ENCODE assay signal across 1 cellular context in the genomic region with DNA sequence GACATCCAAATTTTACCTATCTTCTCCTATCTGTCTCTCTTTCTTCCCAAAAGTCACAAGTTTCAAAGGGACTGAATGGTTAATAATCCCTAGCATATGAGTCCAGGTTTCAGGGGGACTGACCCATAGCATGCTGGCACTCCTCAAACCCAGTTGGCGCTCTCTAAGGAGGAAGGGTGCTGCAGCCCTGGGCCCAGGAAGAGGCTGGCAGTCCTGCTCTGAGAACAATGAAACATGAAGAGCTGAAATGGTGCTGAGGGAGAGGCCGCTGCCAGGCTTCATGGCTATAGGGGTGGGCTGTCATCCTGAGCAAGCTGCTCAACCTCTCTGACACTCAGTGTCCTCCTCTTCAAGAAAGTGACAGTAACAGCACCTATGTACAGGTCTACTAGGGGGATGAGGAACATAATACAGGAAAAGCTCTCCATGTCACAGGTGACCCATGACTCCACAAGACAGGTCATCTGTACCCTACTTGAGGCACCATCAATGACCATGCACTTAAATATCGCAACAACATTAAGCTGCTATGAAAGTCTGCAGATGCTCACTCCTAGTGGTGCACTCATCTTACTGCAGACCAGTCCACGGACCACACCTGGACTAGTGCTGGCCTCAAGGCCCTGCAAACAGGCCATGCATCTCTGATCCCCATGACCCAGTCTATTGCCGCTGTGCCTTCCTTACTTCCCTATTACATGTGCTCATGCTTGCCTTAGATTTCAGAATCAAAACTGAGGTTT.
TF ChIP-seq lines count a peak whose summit lies in the region.

No MANE protein-coding gene starts in this region.

TF ChIP-seq in GM23338, 12 proteins besides CTCF, POLR2A, EP300 and RAD21 (continued from another document):
- TF ChIP-seq, protein P1, sequence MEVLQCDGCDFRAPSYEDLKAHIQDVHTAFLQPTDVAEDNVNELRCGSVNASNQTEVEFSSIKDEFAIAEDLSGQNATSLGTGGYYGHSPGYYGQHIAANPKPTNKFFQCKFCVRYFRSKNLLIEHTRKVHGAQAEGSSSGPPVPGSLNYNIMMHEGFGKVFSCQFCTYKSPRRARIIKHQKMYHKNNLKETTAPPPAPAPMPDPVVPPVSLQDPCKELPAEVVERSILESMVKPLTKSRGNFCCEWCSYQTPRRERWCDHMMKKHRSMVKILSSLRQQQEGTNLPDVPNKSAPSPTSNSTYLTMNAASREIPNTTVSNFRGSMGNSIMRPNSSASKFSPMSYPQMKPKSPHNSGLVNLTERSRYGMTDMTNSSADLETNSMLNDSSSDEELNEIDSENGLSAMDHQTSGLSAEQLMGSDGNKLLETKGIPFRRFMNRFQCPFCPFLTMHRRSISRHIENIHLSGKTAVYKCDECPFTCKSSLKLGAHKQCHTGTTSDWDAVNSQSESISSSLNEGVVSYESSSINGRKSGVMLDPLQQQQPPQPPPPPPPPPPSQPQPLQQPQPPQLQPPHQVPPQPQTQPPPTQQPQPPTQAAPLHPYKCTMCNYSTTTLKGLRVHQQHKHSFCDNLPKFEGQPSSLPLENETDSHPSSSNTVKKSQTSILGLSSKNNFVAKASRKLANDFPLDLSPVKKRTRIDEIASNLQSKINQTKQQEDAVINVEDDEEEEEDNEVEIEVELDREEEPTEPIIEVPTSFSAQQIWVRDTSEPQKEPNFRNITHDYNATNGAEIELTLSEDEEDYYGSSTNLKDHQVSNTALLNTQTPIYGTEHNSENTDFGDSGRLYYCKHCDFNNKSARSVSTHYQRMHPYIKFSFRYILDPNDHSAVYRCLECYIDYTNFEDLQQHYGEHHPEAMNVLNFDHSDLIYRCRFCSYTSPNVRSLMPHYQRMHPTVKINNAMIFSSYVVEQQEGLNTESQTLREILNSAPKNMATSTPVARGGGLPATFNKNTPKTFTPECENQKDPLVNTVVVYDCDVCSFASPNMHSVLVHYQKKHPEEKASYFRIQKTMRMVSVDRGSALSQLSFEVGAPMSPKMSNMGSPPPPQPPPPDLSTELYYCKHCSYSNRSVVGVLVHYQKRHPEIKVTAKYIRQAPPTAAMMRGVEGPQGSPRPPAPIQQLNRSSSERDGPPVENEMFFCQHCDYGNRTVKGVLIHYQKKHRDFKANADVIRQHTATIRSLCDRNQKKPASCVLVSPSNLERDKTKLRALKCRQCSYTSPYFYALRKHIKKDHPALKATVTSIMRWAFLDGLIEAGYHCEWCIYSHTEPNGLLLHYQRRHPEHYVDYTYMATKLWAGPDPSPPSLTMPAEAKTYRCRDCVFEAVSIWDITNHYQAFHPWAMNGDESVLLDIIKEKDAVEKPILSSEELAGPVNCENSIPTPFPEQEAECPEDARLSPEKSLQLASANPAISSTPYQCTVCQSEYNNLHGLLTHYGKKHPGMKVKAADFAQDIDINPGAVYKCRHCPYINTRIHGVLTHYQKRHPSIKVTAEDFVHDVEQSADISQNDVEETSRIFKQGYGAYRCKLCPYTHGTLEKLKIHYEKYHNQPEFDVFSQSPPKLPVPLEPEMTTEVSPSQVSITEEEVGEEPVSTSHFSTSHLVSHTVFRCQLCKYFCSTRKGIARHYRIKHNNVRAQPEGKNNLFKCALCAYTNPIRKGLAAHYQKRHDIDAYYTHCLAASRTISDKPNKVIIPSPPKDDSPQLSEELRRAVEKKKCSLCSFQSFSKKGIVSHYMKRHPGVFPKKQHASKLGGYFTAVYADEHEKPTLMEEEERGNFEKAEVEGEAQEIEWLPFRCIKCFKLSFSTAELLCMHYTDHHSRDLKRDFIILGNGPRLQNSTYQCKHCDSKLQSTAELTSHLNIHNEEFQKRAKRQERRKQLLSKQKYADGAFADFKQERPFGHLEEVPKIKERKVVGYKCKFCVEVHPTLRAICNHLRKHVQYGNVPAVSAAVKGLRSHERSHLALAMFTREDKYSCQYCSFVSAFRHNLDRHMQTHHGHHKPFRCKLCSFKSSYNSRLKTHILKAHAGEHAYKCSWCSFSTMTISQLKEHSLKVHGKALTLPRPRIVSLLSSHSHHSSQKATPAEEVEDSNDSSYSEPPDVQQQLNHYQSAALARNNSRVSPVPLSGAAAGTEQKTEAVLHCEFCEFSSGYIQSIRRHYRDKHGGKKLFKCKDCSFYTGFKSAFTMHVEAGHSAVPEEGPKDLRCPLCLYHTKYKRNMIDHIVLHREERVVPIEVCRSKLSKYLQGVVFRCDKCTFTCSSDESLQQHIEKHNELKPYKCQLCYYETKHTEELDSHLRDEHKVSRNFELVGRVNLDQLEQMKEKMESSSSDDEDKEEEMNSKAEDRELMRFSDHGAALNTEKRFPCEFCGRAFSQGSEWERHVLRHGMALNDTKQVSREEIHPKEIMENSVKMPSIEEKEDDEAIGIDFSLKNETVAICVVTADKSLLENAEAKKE (CRISPR knock-in tag; IDR thresholded peaks at IDR 0.05): no peak
- TF ChIP-seq, protein P2, sequence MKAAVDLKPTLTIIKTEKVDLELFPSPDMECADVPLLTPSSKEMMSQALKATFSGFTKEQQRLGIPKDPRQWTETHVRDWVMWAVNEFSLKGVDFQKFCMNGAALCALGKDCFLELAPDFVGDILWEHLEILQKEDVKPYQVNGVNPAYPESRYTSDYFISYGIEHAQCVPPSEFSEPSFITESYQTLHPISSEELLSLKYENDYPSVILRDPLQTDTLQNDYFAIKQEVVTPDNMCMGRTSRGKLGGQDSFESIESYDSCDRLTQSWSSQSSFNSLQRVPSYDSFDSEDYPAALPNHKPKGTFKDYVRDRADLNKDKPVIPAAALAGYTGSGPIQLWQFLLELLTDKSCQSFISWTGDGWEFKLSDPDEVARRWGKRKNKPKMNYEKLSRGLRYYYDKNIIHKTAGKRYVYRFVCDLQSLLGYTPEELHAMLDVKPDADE (IDR thresholded peaks at IDR 0.05): no peak
- TF ChIP-seq ZNF114 (CRISPR knock-in tag; IDR thresholded peaks at IDR 0.05): no peak
- no peak for TF ChIP-seq JUNB (IDR thresholded peaks at IDR 0.05; ENCODE audit: unreplicated experiment)
- no peak for TF ChIP-seq ZNF331 (CRISPR knock-in tag; IDR thresholded peaks at IDR 0.05; ENCODE audit: low read depth)
- TF ChIP-seq NANOG (IDR thresholded peaks at IDR 0.05; ENCODE audit: borderline replicate concordance): no peak
